In the genomic region with DNA sequence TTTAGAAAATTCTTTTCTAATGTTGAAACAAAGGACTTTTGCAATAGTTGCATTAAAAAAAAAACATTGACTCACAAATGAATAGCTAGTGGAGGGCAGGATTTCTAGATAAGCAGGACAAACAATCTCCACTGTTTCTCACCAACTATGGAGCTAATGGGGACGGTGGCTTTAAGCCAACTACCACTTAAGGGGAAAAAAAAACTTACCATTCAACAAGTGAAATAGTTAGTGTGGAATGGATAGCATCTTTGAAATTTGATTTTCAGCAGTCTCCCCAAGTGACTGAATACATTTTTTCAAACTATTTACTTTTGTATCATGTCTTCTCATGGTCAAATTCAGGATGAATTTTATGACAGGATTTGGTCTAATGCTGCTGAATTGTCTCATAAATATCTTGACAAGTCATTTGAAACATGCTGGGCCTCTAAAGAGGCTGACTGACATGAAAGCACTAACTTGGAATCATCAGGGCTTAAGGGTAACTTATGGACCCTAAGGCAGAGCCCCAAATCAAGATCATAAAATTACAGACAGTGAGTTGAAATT, we compare ENCODE assay signal across 14 cellular contexts.
A peak's percentile ranks its signal among the peaks of the same experiment; 100 is the strongest.
DNase-seq lines count a peak whose midpoint lies in the region; FAIRE-seq and TF ChIP-seq lines count a peak whose summit lies in the region.
"Had no signal": no experiment of that assay in that cellular context is flagged by ENCODE, and none has a peak within 500 bp of the region (broad histone marks: within the 10 kb centered on the region; RNA-seq: fewer than 3 reads in every experiment).

No MANE protein-coding gene starts in this region.

- intact Hi-C loops in esophagus squamous epithelium (cut with DNase I), result no loop called here

- DNase-seq in H4 (ENCODE audit: low spot score), result peak; percentile 81
- DNase-seq in NCI-H2107 treated with DMSO at 0.1 percent for 48 hours (lab: John Stamatoyannopoulos, UW; ENCODE audit: unreplicated experiment), result peak; percentile 87
- peak; percentile 85 for DNase-seq in bronchial epithelial cell (ENCODE audit: low read depth)
- DNase-seq in osteoblast (ENCODE audit: insufficient read length, low spot score, missing footprints), result no peak
- no peak for DNase-seq in inferior parietal cortex (ENCODE audit: extremely low spot score)
- no peak for DNase-seq in NCI-H524 (lab: John Stamatoyannopoulos, UW)
- no peak for DNase-seq in activated T-cell treated with anti-CD3 and anti-CD28 coated beads for 4 hours
- no peak for DNase-seq in esophagus squamous epithelium (lab: John Stamatoyannopoulos, UW)
- DNase-seq: activated T-cell treated with anti-CD3 and anti-CD28 coated beads, Interleukin-2, amount 50 U/mL, for 4 hours; left cardiac atrium; SHP77 treated with DMSO at 0.1 percent for 48 hours; stimulated activated naive CD4-positive, alpha-beta T cell had no signal

- H3K4me2 ChIP-seq in osteoblast (ENCODE audit: insufficient read depth, low read length), result peak overlapping the region; percentile 0

- no peak for TF ChIP-seq POLR2A in esophagus squamous epithelium (IDR thresholded peaks at IDR 0.05)

- H3K27me3 ChIP-seq in bronchial epithelial cell (ENCODE audit: control insufficient read depth, insufficient read depth, low read length) (no peaks in the 10 kb centered on the region), osteoblast (ENCODE audit: insufficient read depth, low read length) (no peaks in the 10 kb centered on the region), esophagus squamous epithelium (no peaks in the 10 kb centered on the region)
- H3K27me3 ChIP-seq: neutrophil had no signal

- H3K9me3 ChIP-seq in osteoblast (ENCODE audit: low read depth, low read length), result no peaks in the 10 kb centered on the region
- H3K9me3 ChIP-seq in esophagus squamous epithelium, result no peaks in the 10 kb centered on the region
- H3K9me3 ChIP-seq: neutrophil had no signal

- H3K36me3 ChIP-seq in bronchial epithelial cell (ENCODE audit: control insufficient read depth, insufficient read depth, low read length) (no peaks in the 10 kb centered on the region), osteoblast (ENCODE audit: insufficient read depth, low read length) (no peaks in the 10 kb centered on the region), esophagus squamous epithelium (no peaks in the 10 kb centered on the region)
- H3K36me3 ChIP-seq: neutrophil had no signal

- TF ChIP-seq CTCF in bronchial epithelial cell (IDR thresholded peaks at IDR 0.05; ENCODE audit: insufficient read depth, low read length, severe bottlenecking) (no peak), osteoblast (IDR thresholded peaks at IDR 0.05; ENCODE audit: extremely low read depth, low read depth, low read length) (no peak), esophagus squamous epithelium (IDR thresholded peaks at IDR 0.05) (no peak)

- WGBS in esophagus squamous epithelium, 2 donors, result 9 to 30% methylated on average over 1 of the region's 1 CpG

- FAIRE-seq in bronchial epithelial cell (lab: Jason Lieb, UNC), result no peak

- H2AFZ ChIP-seq in osteoblast (ENCODE audit: low read length), result no peak overlapping the region

- H3K4me3 ChIP-seq in bronchial epithelial cell (ENCODE audit: low read depth, low read length), result no peak overlapping the region
- H3K4me3 ChIP-seq in osteoblast (ENCODE audit: insufficient read depth, low read length), result no peak overlapping the region
- H3K4me3 ChIP-seq in esophagus squamous epithelium, result no peak overlapping the region

- H3K4me1 ChIP-seq in osteoblast (ENCODE audit: insufficient read depth, low read length) (peaks cover 26% of the 10 kb centered on the region), esophagus squamous epithelium (no peaks in the 10 kb centered on the region)

- no peaks in the 10 kb centered on the region for H4K20me1 ChIP-seq in osteoblast (ENCODE audit: insufficient read depth, low read length)

- H3K79me2 ChIP-seq in osteoblast (ENCODE audit: insufficient read depth, low read length), result no peaks in the 10 kb centered on the region

- H3K27ac ChIP-seq in osteoblast (ENCODE audit: low read depth, low read length) (peak overlapping the region; percentile 70), esophagus squamous epithelium (no peak overlapping the region)
- H3K27ac ChIP-seq: neutrophil, VCaP had no signal

Comparison
In these comparisons a context has a peak if more than half of its experiments do, and no peak if none do; other contexts are left out.
1. DNase-seq: peak in H4 (single experiment), NCI-H2107 treated with DMSO at 0.1 percent for 48 hours (single experiment) and bronchial epithelial cell (single experiment); none in osteoblast (single experiment), inferior parietal cortex (single experiment), NCI-H524 (0 of 2), activated T-cell treated with anti-CD3 and anti-CD28 coated beads for 4 hours (single experiment) and esophagus squamous epithelium (single experiment).